ENCODE assay signal across 8 cellular contexts in genomic region chr2:43576983-43577892, GRCh38.
DNase-seq lines count a peak whose midpoint lies in the region; ATAC-seq and TF ChIP-seq lines count a peak whose summit lies in the region.

No MANE protein-coding gene starts in this region.

- DNase-seq in NOMO-1 (lab: John Stamatoyannopoulos, UW; ENCODE audit: unreplicated experiment in 2 of 2) (peak; percentile 29 to 55), NOMO-1 treated with dmso at 0.1 percent for 144 hours (lab: John Stamatoyannopoulos, UW; ENCODE audit: unreplicated experiment) (no peak), SHP77 treated with DMSO at 0.1 percent for 48 hours (lab: John Stamatoyannopoulos, UW) (peak; percentile 5), epithelial cell of prostate (ENCODE audit: low read depth, low spot score) (peak; percentile 8), nephron progenitor cell (peak; percentile 18)

- ATAC-seq in HG02623 (IDR thresholded peaks at IDR 0.05; ENCODE audit: unreplicated experiment), result no peak
- ATAC-seq in HG03139 (IDR thresholded peaks at IDR 0.05; ENCODE audit: unreplicated experiment), result no peak

- H3K27me3 Mint-ChIP-seq in nephron progenitor cell (ENCODE audit: low read depth, poor library complexity), result no peaks in the 10 kb centered on the region

- no peaks in the 10 kb centered on the region for H3K4me1 Mint-ChIP-seq in nephron progenitor cell

- H3K4me3 Mint-ChIP-seq in nephron progenitor cell, result no peak overlapping the region

- peaks cover 42% of the 10 kb centered on the region for H3K36me3 Mint-ChIP-seq in nephron progenitor cell (ENCODE audit: low read depth)

- no peaks in the 10 kb centered on the region for H3K9me3 Mint-ChIP-seq in nephron progenitor cell

- no peak overlapping the region for H3K27ac Mint-ChIP-seq in nephron progenitor cell

- TF ChIP-seq CTCF in nephron progenitor cell (IDR thresholded peaks at IDR 0.05), result peak; percentile 74

- no peak for TF ChIP-seq EP300 in Ishikawa (IDR thresholded peaks at IDR 0.05; ENCODE audit: borderline replicate concordance)

- H3K27ac ChIP-seq in epithelial cell of prostate, result no peak overlapping the region

- peak; percentile 33; the same call in 1 of the 2 replicates for TF ChIP-seq RAD21 in Ishikawa (IDR thresholded peaks at IDR 0.05; ENCODE audit: low read depth)

TF ChIP-seq in Ishikawa, 13 proteins besides CTCF, POLR2A, EP300 and RAD21:
- TF ChIP-seq TEAD4 (IDR thresholded peaks at IDR 0.05) (peak; percentile 60; the same call in 1 of the 2 replicates), CREB1 (IDR thresholded peaks at IDR 0.05; ENCODE audit: low read depth) (no peak), CEBPB (IDR thresholded peaks at IDR 0.05) (no peak)
